In genomic region chr9:21802418-21803000, GRCh38 we compare ENCODE assay signal across 8 cellular contexts. TPM values are rescaled to one million over a fixed set of nuclear protein-coding genes. Genes with fewer than 3 reads are reported as not detected.
DNase-seq lines count a peak whose midpoint lies in the region; ATAC-seq and TF ChIP-seq lines count a peak whose summit lies in the region.

TSS of gene MTAP (plus strand) at chr9:21802636. CDS start at chr9:21802749, 113 bp downstream.

- POLR2A ChIA-PET in AG04450 (lab: Yijun Ruan, JAX) = interaction anchor here (0.6 to 2.5 kb wide), 3 partner anchors 22 to 243 kb away, joined by 3 to 15 read pairs (median 3); partner anchors contain the start of gene CDKN2B

- peaks cover 24 to 27% of the 10 kb centered on the region in 2 donors for H3K4me1 ChIP-seq in duodenal mucosa (ENCODE audit: control insufficient read depth in 1 of 2, insufficient read depth in 2 of 2, low read length in 2 of 2)
- H3K4me1 ChIP-seq in right lobe of liver = peaks cover 0 to 9% (median 4%) of the 10 kb centered on the region in 4 donors

- no peaks in the 10 kb centered on the region for H3K27me3 ChIP-seq in AG04450 (ENCODE audit: control insufficient read depth, insufficient read depth, low read length)
- H3K27me3 ChIP-seq in duodenal mucosa (ENCODE audit: control insufficient read depth in 1 of 2, insufficient read depth in 2 of 2, low read length in 2 of 2) = no peaks in the 10 kb centered on the region
- no peaks in the 10 kb centered on the region for H3K27me3 ChIP-seq in right lobe of liver

- H3K9me3 ChIP-seq in AG04450 (ENCODE audit: control insufficient read depth, insufficient read depth, low read length) (no peaks in the 10 kb centered on the region), duodenal mucosa (ENCODE audit: control insufficient read depth in 1 of 2, low read length in 2 of 2) (no peaks in the 10 kb centered on the region), right lobe of liver (no peaks in the 10 kb centered on the region)

- ATAC-seq in GM18909 (IDR thresholded peaks at IDR 0.05; ENCODE audit: poor library complexity, unreplicated experiment) = peak; percentile 92
- peak; percentile 84 for ATAC-seq in HG03175 (IDR thresholded peaks at IDR 0.05; ENCODE audit: unreplicated experiment)
- ATAC-seq in right lobe of liver = peak; percentile 96 to 99 (median 97)

- TF ChIP-seq CTCF in AG04450 (IDR thresholded peaks at IDR 0.05; ENCODE audit: low read depth, low read length) (no peak), right lobe of liver (IDR thresholded peaks at IDR 0.05) (no peak)

- peak within 1 kb of the TSS; percentile 84 for H3K27ac ChIP-seq in AG04450 (ENCODE audit: low read depth, low read length)
- H3K27ac ChIP-seq in duodenal mucosa (ENCODE audit: low read depth, low read length) = peak within 1 kb of the TSS; percentile 72
- H3K27ac ChIP-seq in right lobe of liver = peak within 1 kb of the TSS; percentile 69 to 92 (median 85)

- peak within 1 kb of the TSS; percentile 80 to 85 for H3K9ac ChIP-seq in duodenal mucosa (ENCODE audit: low read depth in 1 of 2, low read length in 2 of 2)

- intact Hi-C loops in right lobe of liver (cut with DNase I) = no loop called here

- H3K4me3 ChIP-seq in AG04450 (ENCODE audit: low read depth, low read length) (peak within 1 kb of the TSS; percentile 86), duodenal mucosa (ENCODE audit: low read depth in 1 of 2, low read length in 2 of 2) (peak within 1 kb of the TSS; percentile 90 to 92), right lobe of liver (peak within 1 kb of the TSS; percentile 90 to 95 (median 92))

- peaks cover 0 to 4% of the 10 kb centered on the region in 2 donors for H3K36me3 ChIP-seq in duodenal mucosa (ENCODE audit: control insufficient read depth in 1 of 2, insufficient read depth in 2 of 2, low read length in 2 of 2)
- H3K36me3 ChIP-seq in right lobe of liver = no peaks in the 10 kb centered on the region

- 0% methylated on average over 8 of the region's 48 CpGs for WGBS in right lobe of liver (ENCODE audit: insufficient coverage, low coverage, low lambda C conversion rate, missing lambda C conversion rate)

- CTCF ChIA-PET in AG04450 (lab: Charles Lee) = interaction anchor here (0.6 to 4.3 kb wide), 5 partner anchors 206 to 442 kb away, joined by 3 to 26 read pairs (median 5); partner anchors contain the start of gene CDKN2B

- peak; percentile 87 for DNase-seq in AG04450 (ENCODE audit: low read depth, low spot score)
- DNase-seq in NCI-H345 treated with DMSO at 0.1 percent for 48 hours (lab: John Stamatoyannopoulos, UW; ENCODE audit: unreplicated experiment) = peak; percentile 85
- peak; percentile 59 for DNase-seq in activated CD4-positive, alpha-beta T cell treated with anti-CD3 and anti-CD28 coated beads, Interleukin-2, amount 50 U/mL, for 1 hour
- DNase-seq in right lobe of liver = peak; percentile 93 to 97 (median 96)
- DNase-seq in stimulated activated CD4-positive, alpha-beta T cell treated with anti-CD3 and anti-CD28 coated beads, Interleukin-4, amount 100 ng/mL, for 1 hour = peak; percentile 76

- peak; percentile 92 for TF ChIP-seq POLR2A in right lobe of liver (IDR thresholded peaks at IDR 0.05)

RNA-seq across cellular contexts. Expression of gene MTAP, which starts in this region (rescaled TPM):
- polyA plus RNA-seq in AG04450 (2011; rRNA removed) = 21.7 and 26.1 TPM in 2 replicates
- 25.3 and 28.9 TPM in 2 replicates for polyA minus RNA-seq in AG04450 (2011; rRNA and poly(A)+ RNA removed)
- total RNA-seq in right lobe of liver = 10 to 100 TPM; 18.1 to 23.7 (median 20.5) TPM

Comparison
In these comparisons a context has a peak if more than half of its experiments do, and no peak if none do; other contexts are left out.
1. Peak in every context shown above with its lines: DNase-seq, ATAC-seq, H3K4me3 ChIP-seq and H3K27ac ChIP-seq.